10 cellular contexts compared by ENCODE assay signal in the genomic region with DNA sequence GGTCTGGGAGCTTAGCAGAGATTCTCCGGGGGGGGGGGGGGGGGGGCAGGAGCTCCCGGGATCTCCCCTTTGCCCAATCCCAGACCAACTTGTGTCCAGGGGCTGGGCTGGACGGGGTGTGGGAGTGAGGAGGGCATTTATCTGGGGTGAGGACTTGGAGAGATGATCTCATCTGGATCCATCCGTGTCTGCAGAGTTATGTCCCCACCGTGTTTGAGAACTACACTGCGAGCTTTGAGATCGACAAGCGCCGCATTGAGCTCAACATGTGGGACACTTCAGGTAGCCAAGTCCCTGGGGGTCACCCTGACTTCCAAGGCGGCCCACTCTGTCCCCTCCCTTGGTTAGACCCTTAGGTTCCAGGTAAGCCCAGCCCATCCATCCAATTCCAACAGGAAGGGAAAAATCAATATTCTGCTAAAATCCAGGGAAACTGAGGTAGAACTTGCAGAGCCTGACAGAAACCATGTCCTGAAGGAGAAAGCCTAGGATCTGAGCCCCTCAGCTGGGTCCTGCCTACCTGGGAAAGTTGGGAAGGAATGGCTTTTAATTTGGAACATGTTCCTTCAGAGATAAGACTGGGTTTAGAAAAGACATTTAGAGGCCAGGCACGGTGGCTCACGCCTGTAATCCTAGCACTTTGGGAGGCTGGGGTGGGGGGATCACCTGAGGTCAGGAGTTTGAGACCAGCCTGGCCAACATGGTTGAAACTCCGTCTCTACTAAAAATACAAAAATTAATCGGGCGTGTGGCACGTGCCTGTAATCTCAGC. TPM values are rescaled to one million over a fixed set of nuclear protein-coding genes. Genes with fewer than 3 reads are reported as not detected.
A peak's percentile ranks its signal among the peaks of the same experiment; 100 is the strongest.
DNase-seq lines count a peak whose midpoint lies in the region; ATAC-seq and TF ChIP-seq lines count a peak whose summit lies in the region.
"Had no signal": no experiment of that assay in that cellular context is flagged by ENCODE, and none has a peak within 500 bp of the region (broad histone marks: within the 10 kb centered on the region; RNA-seq: fewer than 3 reads in every experiment).

No MANE protein-coding gene starts in this region.

- H3K4me3 ChIP-seq in CD8-positive, alpha-beta T cell (ENCODE audit: low read depth, low read length): no peak overlapping the region
- H3K4me3 ChIP-seq in HUES48 (ENCODE audit: low read depth, low read length) (peak overlapping the region; percentile 73), neuron (ENCODE audit: low read length) (peak overlapping the region; percentile 56)

- peak overlapping the region; percentile 57 for H2AFZ ChIP-seq in neuron (ENCODE audit: low read depth, low read length)

- no peak overlapping the region for H3K27ac Mint-ChIP-seq in CD8-positive, alpha-beta T cell
- peak overlapping the region; percentile 86 to 89 for H3K27ac Mint-ChIP-seq in effector memory CD8-positive, alpha-beta T cell

- no peak overlapping the region for H3K9ac ChIP-seq in HUES48 (ENCODE audit: low read depth, low read length)

- no peak overlapping the region for H3K27ac ChIP-seq in CD8-positive, alpha-beta T cell (ENCODE audit: low read depth, low read length)
- H3K27ac ChIP-seq in HUES48 (ENCODE audit: low read depth, low read length): no peak overlapping the region

- H3K27me3 ChIP-seq in CD8-positive, alpha-beta T cell (ENCODE audit: insufficient read depth, low read length): no peaks in the 10 kb centered on the region
- H3K27me3 ChIP-seq in HUES48 (ENCODE audit: control insufficient read depth, insufficient read depth, low read length): no peaks in the 10 kb centered on the region
- no peaks in the 10 kb centered on the region for H3K27me3 ChIP-seq in neuron (ENCODE audit: insufficient read depth, low read length)
- H3K27me3 ChIP-seq: thyroid gland had no signal

- intact Hi-C loops in CD8-positive, alpha-beta T cell (cut with DNase I, micrococcal nuclease): loop anchor here (2.0 to 10.0 kb wide), 7 partner anchors 61 to 831 kb away; partner anchors contain the start of genes AARSD1 (in 1 of the 2), ARL4D (in 1 of the 2), BRCA1 (in 1 of the 2) and GHDC (in 1 of the 2)

- no peak for DNase-seq in CD8-positive, alpha-beta T cell
- DNase-seq in effector memory CD8-positive, alpha-beta T cell: no peak
- no peak for DNase-seq in KG1 (lab: John Stamatoyannopoulos, UW)
- DNase-seq: stimulated activated CD4-positive, alpha-beta T cell treated with anti-CD3 and anti-CD28 coated beads, Interleukin-4, amount 100 ng/mL, for 1 hour had no signal

- no peaks in the 10 kb centered on the region for H3K9me3 Mint-ChIP-seq in CD8-positive, alpha-beta T cell
- no peaks in the 10 kb centered on the region for H3K9me3 Mint-ChIP-seq in effector memory CD8-positive, alpha-beta T cell

- H3K36me3 ChIP-seq in CD8-positive, alpha-beta T cell (ENCODE audit: insufficient read depth, low read length): no peaks in the 10 kb centered on the region
- peaks cover 24% of the 10 kb centered on the region for H3K36me3 ChIP-seq in HUES48 (ENCODE audit: control insufficient read depth, insufficient read depth, low read length)
- no peaks in the 10 kb centered on the region for H3K36me3 ChIP-seq in neuron (ENCODE audit: insufficient read depth, low read length)
- H3K36me3 ChIP-seq: thyroid gland had no signal

- peaks cover 18% of the 10 kb centered on the region for H3K4me1 ChIP-seq in CD8-positive, alpha-beta T cell (ENCODE audit: insufficient read depth, low read length)
- H3K4me1 ChIP-seq in HUES48 (ENCODE audit: control insufficient read depth, insufficient read depth, low read length): peaks cover 20% of the 10 kb centered on the region
- H3K4me1 ChIP-seq in neuron (ENCODE audit: insufficient read depth, low read length): peaks cover 28% of the 10 kb centered on the region

- no peak for ATAC-seq in CD8-positive, alpha-beta T cell
- ATAC-seq in effector memory CD8-positive, alpha-beta T cell (replicated peaks): no peak
- ATAC-seq in HG02588 (IDR thresholded peaks at IDR 0.05; ENCODE audit: unreplicated experiment): no peak
- ATAC-seq in GM21737 (IDR thresholded peaks at IDR 0.05; ENCODE audit: unreplicated experiment): no peak
- ATAC-seq in HG03460 (IDR thresholded peaks at IDR 0.05; ENCODE audit: unreplicated experiment): no peak

- H3K9me3 ChIP-seq in CD8-positive, alpha-beta T cell (ENCODE audit: low read length): no peaks in the 10 kb centered on the region
- H3K9me3 ChIP-seq in HUES48 (ENCODE audit: control insufficient read depth, insufficient read depth, low read length) (no peaks in the 10 kb centered on the region), neuron (ENCODE audit: low read length) (no peaks in the 10 kb centered on the region)
- H3K9me3 ChIP-seq: thyroid gland had no signal

- TF ChIP-seq CTCF in CD8-positive, alpha-beta T cell (IDR thresholded peaks at IDR 0.05): no peak

- CTCF ChIA-PET in CD8-positive, alpha-beta T cell (lab: Charles Lee): no interaction called here

- POLR2A ChIA-PET in CD8-positive, alpha-beta T cell (lab: Charles Lee): interaction anchor here (0.6 to 1.6 kb wide), 2 partner anchors 13 to 335 kb away, joined by 3 to 12 read pairs; no protein-coding TSS in a partner anchor

- no peaks in the 10 kb centered on the region for H3K27me3 Mint-ChIP-seq in CD8-positive, alpha-beta T cell (ENCODE audit: low read depth)
- H3K27me3 Mint-ChIP-seq in effector memory CD8-positive, alpha-beta T cell: no peaks in the 10 kb centered on the region

- peak overlapping the region; percentile 81 for H3K4me3 Mint-ChIP-seq in CD8-positive, alpha-beta T cell
- H3K4me3 Mint-ChIP-seq in effector memory CD8-positive, alpha-beta T cell: peak overlapping the region; percentile 78 to 92

- H3K36me3 Mint-ChIP-seq in CD8-positive, alpha-beta T cell: peaks cover 5% of the 10 kb centered on the region
- H3K36me3 Mint-ChIP-seq in effector memory CD8-positive, alpha-beta T cell (ENCODE audit: insufficient read depth): peaks cover 13% of the 10 kb centered on the region

- H3K4me1 Mint-ChIP-seq in CD8-positive, alpha-beta T cell (ENCODE audit: low read depth): peaks cover 18% of the 10 kb centered on the region
- peaks cover 17% of the 10 kb centered on the region in 2 donors for H3K4me1 Mint-ChIP-seq in effector memory CD8-positive, alpha-beta T cell (ENCODE audit: low read depth in 2 of 2)

RNA-seq across cellular contexts. Expression of gene RND2, which starts 0.9 kb away (rescaled TPM):
- under 1 TPM in 1 of 2 experiments, not detected in 1; 0.30 TPM for total RNA-seq in CD8-positive, alpha-beta T cell

RNA-seq across cellular contexts. Expression of gene VAT1, which starts 3.8 kb away (rescaled TPM):
- 10 to 100 TPM; 12.6 to 15.1 TPM for total RNA-seq in CD8-positive, alpha-beta T cell

RNA-seq across cellular contexts. Expression of gene IFI35, which starts 19.4 kb away (rescaled TPM):
- total RNA-seq in CD8-positive, alpha-beta T cell: 10 to 100 TPM; 24.3 to 25.6 TPM

RNA-seq across cellular contexts. Expression of gene RPL27, which starts 27.7 kb away (rescaled TPM):
- 1,000 to 10,000 TPM; 1,796 to 1,873 TPM for total RNA-seq in CD8-positive, alpha-beta T cell

RNA-seq across cellular contexts. Expression of gene RUNDC1, which starts 45.6 kb away (rescaled TPM):
- 10 to 100 TPM; 19.2 to 19.4 TPM for total RNA-seq in CD8-positive, alpha-beta T cell
